In the genomic region with DNA sequence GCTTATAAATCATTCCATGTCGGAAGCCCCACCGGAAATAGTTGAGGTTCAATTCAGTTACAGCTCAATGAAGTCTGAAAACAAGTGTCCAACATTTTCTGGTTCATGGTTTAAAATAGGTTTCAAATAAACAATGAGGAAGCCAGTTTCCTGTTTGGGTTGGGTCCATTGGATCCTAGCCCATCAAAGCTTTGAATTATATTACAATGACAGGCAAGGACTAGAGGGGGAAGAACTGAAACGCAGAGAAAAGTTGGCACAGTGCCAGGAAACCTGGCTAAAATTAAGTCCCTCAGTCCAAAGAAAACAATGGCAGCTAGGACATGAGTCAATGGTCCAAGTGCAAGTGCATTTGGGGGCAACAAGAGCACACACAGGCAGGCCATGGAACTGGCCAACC, we compare ENCODE assay signal across 10 cellular contexts. TPM values are rescaled to one million over a fixed set of nuclear protein-coding genes. Genes with fewer than 3 reads are reported as not detected.
DNase-seq lines count a peak whose midpoint lies in the region; ATAC-seq and TF ChIP-seq lines count a peak whose summit lies in the region.
"Had no signal": no experiment of that assay in that cellular context is flagged by ENCODE, and none has a peak within 500 bp of the region (broad histone marks: within the 10 kb centered on the region; RNA-seq: fewer than 3 reads in every experiment).

No MANE protein-coding gene starts in this region.

- no peaks in the 10 kb centered on the region for H3K36me3 Mint-ChIP-seq in CD14-positive monocyte
- H3K36me3 Mint-ChIP-seq: activated naive CD4-positive, alpha-beta T cell treated with anti-CD3 and anti-CD28 coated beads, Interleukin-2, amount 10 ng/mL, durations not matched to agents 7 days and 5 days had no signal

- TF ChIP-seq CTCF in fibroblast of pulmonary artery (IDR thresholded peaks at IDR 0.05; ENCODE audit: low read length, missing control alignments) = no peak
- no peak for TF ChIP-seq CTCF in CD14-positive monocyte (IDR thresholded peaks at IDR 0.05)

- intact Hi-C loops in CD14-positive monocyte (cut with micrococcal nuclease) = no loop called here

- peaks cover 6% of the 10 kb centered on the region for H3K4me1 Mint-ChIP-seq in CD14-positive monocyte
- H3K4me1 Mint-ChIP-seq: activated naive CD4-positive, alpha-beta T cell treated with anti-CD3 and anti-CD28 coated beads, Interleukin-2, amount 10 ng/mL, durations not matched to agents 7 days and 5 days had no signal

- DNase-seq in EL (peak; percentile 15), OCI-M1 (lab: John Stamatoyannopoulos, UW) (peak; percentile 14), fibroblast of pulmonary artery (ENCODE audit: low read depth) (peak; percentile 93), pons (ENCODE audit: low spot score) (peak; percentile 29), CD14-positive monocyte (ENCODE audit: low spot score) (no peak), RKO (ENCODE audit: low spot score) (no peak), NCI-H526 treated with DMSO at 0.1 percent for 48 hours (lab: John Stamatoyannopoulos, UW) (no peak)
- DNase-seq: activated naive CD4-positive, alpha-beta T cell treated with anti-CD3 and anti-CD28 coated beads, Interleukin-2, amount 10 ng/mL, durations not matched to agents 7 days and 5 days had no signal

- peaks cover 0 to 2% (median 0%) of the 10 kb centered on the region in 7 donors for H3K9me3 Mint-ChIP-seq in CD14-positive monocyte
- H3K9me3 Mint-ChIP-seq: activated naive CD4-positive, alpha-beta T cell treated with anti-CD3 and anti-CD28 coated beads, Interleukin-2, amount 10 ng/mL, durations not matched to agents 7 days and 5 days had no signal

- no peak overlapping the region for H3K4me3 Mint-ChIP-seq in CD14-positive monocyte
- H3K4me3 Mint-ChIP-seq: activated naive CD4-positive, alpha-beta T cell treated with anti-CD3 and anti-CD28 coated beads, Interleukin-2, amount 10 ng/mL, durations not matched to agents 7 days and 5 days had no signal

- peaks cover 1 to 3% (median 3%) of the 10 kb centered on the region in 3 donors for H3K27me3 Mint-ChIP-seq in CD14-positive monocyte (ENCODE audit: low read depth in 3 of 3)

- ATAC-seq in GM18868 (IDR thresholded peaks at IDR 0.05; ENCODE audit: unreplicated experiment) = no peak

- H3K27ac Mint-ChIP-seq in CD14-positive monocyte = no peak overlapping the region
- H3K27ac Mint-ChIP-seq: activated naive CD4-positive, alpha-beta T cell treated with anti-CD3 and anti-CD28 coated beads, Interleukin-2, amount 10 ng/mL, durations not matched to agents 7 days and 5 days had no signal

- H3K4me3 ChIP-seq in fibroblast of pulmonary artery (replicated peaks; ENCODE audit: low read depth, low read length) = no peak overlapping the region
- H3K4me3 ChIP-seq: tibial nerve had no signal

RNA-seq across cellular contexts. Expression of a gene that starts 32.0 kb away (rescaled TPM):
- not detected for polyA plus RNA-seq in CD14-positive monocyte

Comparison
In these comparisons a context has a peak if more than half of its experiments do, and no peak if none do; other contexts are left out.
1. DNase-seq: peak in EL (single experiment), OCI-M1 (single experiment), fibroblast of pulmonary artery (single experiment) and pons (single experiment); none in CD14-positive monocyte (single experiment), RKO (single experiment) and NCI-H526 treated with DMSO at 0.1 percent for 48 hours (single experiment).